In genomic region chr3:62874398-62875102, GRCh38 we compare ENCODE assay signal across 9 cellular contexts. TPM values are rescaled to one million over a fixed set of nuclear protein-coding genes. Genes with fewer than 3 reads are reported as not detected.
DNase-seq lines count a peak whose midpoint lies in the region; ATAC-seq and TF ChIP-seq lines count a peak whose summit lies in the region.
"Had no signal": no experiment of that assay in that cellular context is flagged by ENCODE, and none has a peak within 500 bp of the region (broad histone marks: within the 10 kb centered on the region; RNA-seq: fewer than 3 reads in every experiment).

No MANE protein-coding gene starts in this region.

- WGBS in GM23248 (ENCODE audit: low coverage in 1 of 2, low lambda C conversion rate in 2 of 2, missing lambda C conversion rate in 2 of 2), 2 experiments, result 0 to 1% methylated on average over 35 to 66 of the region's 70 CpGs
- whole genome bisulfite sequencing in heart left ventricle, 4 donors, result 1 to 2% (median 1%) methylated on average over 50 to 70 of the region's 70 CpGs
- 2% methylated on average over 70 of the region's 70 CpGs for WGBS in sigmoid colon, 2 donors

- H3K4me3 ChIP-seq in GM23248, result peak overlapping the region; percentile 75
- H3K4me3 ChIP-seq in heart left ventricle, result peak overlapping the region; percentile 43 to 75 (median 62)
- H3K4me3 ChIP-seq in sigmoid colon, result peak overlapping the region; percentile 2 to 53 (median 38)

- H3K9me2 ChIP-seq in GM23248 (ENCODE audit: insufficient read depth), result no peaks in the 10 kb centered on the region

- H3K27me3 ChIP-seq in GM23248 (replicated peaks; ENCODE audit: insufficient read depth) (0 out of 2 replicates have a peak, but pooled peaks cover 15% of the 10 kb centered on the region), heart left ventricle (peaks cover 0 to 46% (median 18%) of the 10 kb centered on the region in 9 donors), sigmoid colon (peaks cover 5 to 60% (median 28%) of the 10 kb centered on the region in 3 donors)

- H3K9me3 ChIP-seq in GM23248 (ENCODE audit: low read depth), result no peaks in the 10 kb centered on the region
- H3K9me3 ChIP-seq in heart left ventricle, result peaks cover 0 to 4% (median 0%) of the 10 kb centered on the region in 12 donors
- no peaks in the 10 kb centered on the region for H3K9me3 ChIP-seq in sigmoid colon

- H3F3A ChIP-seq in GM23248 (ENCODE audit: insufficient read depth), result no peaks in the 10 kb centered on the region

- TF ChIP-seq CTCF in heart left ventricle (IDR thresholded peaks at IDR 0.05) (no peak), sigmoid colon (IDR thresholded peaks at IDR 0.05) (no peak)

- H3K79me2 ChIP-seq in GM23248 (ENCODE audit: insufficient read depth), result no peaks in the 10 kb centered on the region

- H3K9ac ChIP-seq in GM23248, result peak overlapping the region; percentile 14; the same call in 1 of the 2 replicates

- H3K36me3 ChIP-seq in GM23248 (ENCODE audit: low read depth) (no peaks in the 10 kb centered on the region), heart left ventricle (no peaks in the 10 kb centered on the region), sigmoid colon (no peaks in the 10 kb centered on the region)

- ATAC-seq in heart left ventricle (no peak), HG03097 (IDR thresholded peaks at IDR 0.05; ENCODE audit: low FRiP score, unreplicated experiment) (no peak)
- ATAC-seq in activated CD4-positive, CD25-positive, alpha-beta regulatory T cell treated with anti-CD3 and anti-CD28 coated beads, Interleukin-2, amount 50 U/mL, for 24 hours, result no peak

- H4K20me1 ChIP-seq in GM23248 (ENCODE audit: insufficient read depth), result no peaks in the 10 kb centered on the region

- H3K4me1 ChIP-seq in GM23248 (ENCODE audit: insufficient read depth) (peaks cover 25% of the 10 kb centered on the region), heart left ventricle (peaks cover 0 to 23% (median 0%) of the 10 kb centered on the region in 12 donors), sigmoid colon (peaks cover 0 to 20% (median 18%) of the 10 kb centered on the region in 4 donors)

- peak overlapping the region; percentile 82 for H2AFZ ChIP-seq in GM23248

- H3K4me2 ChIP-seq in GM23248 (ENCODE audit: unreplicated experiment), result peak overlapping the region; percentile 87

- in situ Hi-C loops in GM23248 (cut with MboI), result no loop called here

- H3K27ac ChIP-seq in GM23248 (no peak overlapping the region), heart left ventricle (peak overlapping the region; percentile 73 to 99 (median 90)), sigmoid colon (no peak overlapping the region)

- peak; percentile 39 for DNase-seq in GM23248
- DNase-seq in NCI-H748 (lab: John Stamatoyannopoulos, UW; ENCODE audit: unreplicated experiment), result peak; percentile 88
- DNase-seq in heart left ventricle, result no peak
- no peak for DNase-seq in sigmoid colon
- no peak for DNase-seq in activated T-cell treated with anti-CD3 and anti-CD28 coated beads, Interleukin-2, amount 50 U/mL, for 1 hour
- no peak for DNase-seq in EL

- intact Hi-C loops in heart left ventricle (cut with DNase I) (loop anchor here in 6 of 10 donors (2.0 to 10.0 kb wide), 5 partner anchors 207 to 320 kb away; no protein-coding TSS in a partner anchor), sigmoid colon (cut with DNase I) (no loop called here)

- TF ChIP-seq EP300 in sigmoid colon (IDR thresholded peaks at IDR 0.05), result no peak

- TF ChIP-seq POLR2A in heart left ventricle (IDR thresholded peaks at IDR 0.05), result no peak
- TF ChIP-seq POLR2A in sigmoid colon (IDR thresholded peaks at IDR 0.05), result no peak

RNA-seq across cellular contexts. Expression of gene CADPS, which starts 0.7 kb away (rescaled TPM):
- 4.1 and 11.4 TPM in 2 replicates for total RNA-seq in GM23248 (2014; rRNA removed; shearing (Covaris generic))
- polyA plus RNA-seq in GM23248 (2016; fragmentation: Nextera tagmentation; extraction: Ambion mirVana), result 1.6 and 3.0 TPM in 2 replicates
- 10 to 100 TPM in 6 of 9 donors, 1 to 10 TPM in 3; 3.6 to 37.8 (median 13.1) TPM for total RNA-seq in heart left ventricle
- polyA plus RNA-seq in heart left ventricle, result 10 to 100 TPM in 1 of 2 donors, 1 to 10 TPM in 1; 4.2 to 12.9 TPM
- 10 to 100 TPM in 1 of 4 donors, 1 to 10 TPM in 3; 4.1 to 12.5 (median 8.5) TPM for total RNA-seq in sigmoid colon
- 1 to 10 TPM in 2 of 3 donors, not detected in 1; 1.6 to 2.3 TPM for polyA plus RNA-seq in sigmoid colon
- total RNA-seq: pulmonary artery endothelial cell had no signal

Comparison
In these comparisons a context has a peak if more than half of its experiments do, and no peak if none do; other contexts are left out.
1. DNase-seq: peak in GM23248 (single experiment) and NCI-H748 (single experiment); none in heart left ventricle (0 of 5), sigmoid colon (single experiment), activated T-cell treated with anti-CD3 and anti-CD28 coated beads, Interleukin-2, amount 50 U/mL, for 1 hour (single experiment) and EL (single experiment).
2. H3K27ac ChIP-seq: peak in heart left ventricle (12 of 12); none in GM23248 (single experiment) and sigmoid colon (0 of 4).
3. Peak in every context shown above with its lines, with median percentiles within 50 percentile points of each other: H3K4me3 ChIP-seq.